In genomic region chr12:57088442-57089258, GRCh38 we compare ENCODE assay signal across 1 cellular context.
TF ChIP-seq lines count a peak whose summit lies in the region.

A gene with protein sequence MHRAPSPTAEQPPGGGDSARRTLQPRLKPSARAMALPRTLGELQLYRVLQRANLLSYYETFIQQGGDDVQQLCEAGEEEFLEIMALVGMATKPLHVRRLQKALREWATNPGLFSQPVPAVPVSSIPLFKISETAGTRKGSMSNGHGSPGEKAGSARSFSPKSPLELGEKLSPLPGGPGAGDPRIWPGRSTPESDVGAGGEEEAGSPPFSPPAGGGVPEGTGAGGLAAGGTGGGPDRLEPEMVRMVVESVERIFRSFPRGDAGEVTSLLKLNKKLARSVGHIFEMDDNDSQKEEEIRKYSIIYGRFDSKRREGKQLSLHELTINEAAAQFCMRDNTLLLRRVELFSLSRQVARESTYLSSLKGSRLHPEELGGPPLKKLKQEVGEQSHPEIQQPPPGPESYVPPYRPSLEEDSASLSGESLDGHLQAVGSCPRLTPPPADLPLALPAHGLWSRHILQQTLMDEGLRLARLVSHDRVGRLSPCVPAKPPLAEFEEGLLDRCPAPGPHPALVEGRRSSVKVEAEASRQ (plus strand): TSS chr12:57089114. CDS start chr12:57089272, 158 bp downstream.

TF ChIP-seq in GM12878, 131 proteins besides CTCF, POLR2A, EP300 and RAD21 (continued from another document):
- TF ChIP-seq SIN3A (IDR thresholded peaks at IDR 0.05; ENCODE audit: low read depth, low read length) (no peak; the same call in 1 of the 2 replicates), MTA2 (IDR thresholded peaks at IDR 0.05; ENCODE audit: low read depth) (no peak), BMI1 (IDR thresholded peaks at IDR 0.05; ENCODE audit: borderline replicate concordance) (no peak), ASH2L (IDR thresholded peaks at IDR 0.05; ENCODE audit: borderline replicate concordance, low read depth) (no peak), STAT1 (conservative IDR thresholded peaks at IDR 0.05) (no peak)
- TF ChIP-seq, protein P1, sequence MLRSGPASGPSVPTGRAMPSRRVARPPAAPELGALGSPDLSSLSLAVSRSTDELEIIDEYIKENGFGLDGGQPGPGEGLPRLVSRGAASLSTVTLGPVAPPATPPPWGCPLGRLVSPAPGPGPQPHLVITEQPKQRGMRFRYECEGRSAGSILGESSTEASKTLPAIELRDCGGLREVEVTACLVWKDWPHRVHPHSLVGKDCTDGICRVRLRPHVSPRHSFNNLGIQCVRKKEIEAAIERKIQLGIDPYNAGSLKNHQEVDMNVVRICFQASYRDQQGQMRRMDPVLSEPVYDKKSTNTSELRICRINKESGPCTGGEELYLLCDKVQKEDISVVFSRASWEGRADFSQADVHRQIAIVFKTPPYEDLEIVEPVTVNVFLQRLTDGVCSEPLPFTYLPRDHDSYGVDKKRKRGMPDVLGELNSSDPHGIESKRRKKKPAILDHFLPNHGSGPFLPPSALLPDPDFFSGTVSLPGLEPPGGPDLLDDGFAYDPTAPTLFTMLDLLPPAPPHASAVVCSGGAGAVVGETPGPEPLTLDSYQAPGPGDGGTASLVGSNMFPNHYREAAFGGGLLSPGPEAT (IDR thresholded peaks at IDR 0.05; ENCODE audit: low read depth), result no peak; the same call in 1 of the 2 replicates
